10 cellular contexts compared by ENCODE assay signal in the genomic region with DNA sequence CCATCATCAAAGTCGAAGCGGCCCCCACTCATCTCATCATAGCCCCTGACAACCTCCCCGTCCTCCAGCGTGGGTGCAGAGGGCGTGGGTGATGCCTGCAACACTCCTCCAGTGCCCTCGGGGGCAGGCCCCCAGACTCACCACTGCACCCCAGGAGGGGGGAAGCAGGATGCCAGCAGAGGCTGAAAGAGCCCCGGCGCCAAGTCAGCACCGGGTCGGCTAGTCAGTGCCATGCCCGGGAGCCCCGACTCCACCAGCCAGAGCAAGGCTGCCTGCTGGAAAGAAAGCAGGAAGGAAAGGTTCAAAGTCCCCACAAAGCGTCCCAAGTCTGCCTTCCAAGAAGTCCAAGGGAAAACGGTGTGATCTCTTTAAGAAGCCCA.
A peak's percentile ranks its signal among the peaks of the same experiment; 100 is the strongest.
DNase-seq lines count a peak whose midpoint lies in the region; ATAC-seq and TF ChIP-seq lines count a peak whose summit lies in the region.
"Had no signal": no experiment of that assay in that cellular context is flagged by ENCODE, and none has a peak within 500 bp of the region (broad histone marks: within the 10 kb centered on the region; RNA-seq: fewer than 3 reads in every experiment).

No MANE protein-coding gene starts in this region.

- in situ Hi-C loops in astrocyte of the spinal cord (cut with HindIII; ENCODE audit: low sequenced_read_pairs) = no loop called here

- no peak for TF ChIP-seq CTCF in astrocyte of the spinal cord (IDR thresholded peaks at IDR 0.05; ENCODE audit: low read depth, low read length)

- peak overlapping the region; percentile 42 for H3K4me3 ChIP-seq in astrocyte of the spinal cord (ENCODE audit: low read depth, low read length)
- H3K4me3 ChIP-seq in iPS-20b (ENCODE audit: low read length) = peak overlapping the region; percentile 71
- peak overlapping the region; percentile 40 for H3K4me3 ChIP-seq in skeletal muscle cell (ENCODE audit: low read depth, low read length)

- peak overlapping the region; percentile 48; the same call in 1 of the 2 replicates for H3K9ac ChIP-seq in iPS-20b (ENCODE audit: low read depth, low read length)

- peaks cover 15% of the 10 kb centered on the region; the same call in 1 of the 2 replicates for H3K27me3 ChIP-seq in iPS-20b (ENCODE audit: insufficient read depth, low read length)

- ATAC-seq in HG02623 (IDR thresholded peaks at IDR 0.05; ENCODE audit: unreplicated experiment) (no peak), GM18861 (IDR thresholded peaks at IDR 0.05; ENCODE audit: unreplicated experiment) (no peak)

- peak; percentile 48 for DNase-seq in ELR (ENCODE audit: low read depth)
- DNase-seq in astrocyte of the spinal cord (ENCODE audit: low read depth, low spot score) = no peak
- no peak for DNase-seq in skeletal muscle cell (ENCODE audit: low read depth)
- DNase-seq in NOMO-1 treated with dmso at 0.1 percent for 144 hours (lab: John Stamatoyannopoulos, UW; ENCODE audit: unreplicated experiment) = no peak
- DNase-seq in T1000 (lab: John Stamatoyannopoulos, UW) = no peak
- DNase-seq: MM.1S, T-helper 1 cell had no signal

- no peak overlapping the region for H3K27ac ChIP-seq in iPS-20b (ENCODE audit: low read length)

- H3K4me1 ChIP-seq in iPS-20b (ENCODE audit: insufficient read depth, low read length) = no peaks in the 10 kb centered on the region; the same call in 1 of the 2 replicates

- no peaks in the 10 kb centered on the region for H3K36me3 ChIP-seq in iPS-20b (ENCODE audit: insufficient read depth, low read depth, low read length)

- no peaks in the 10 kb centered on the region for H3K9me3 ChIP-seq in iPS-20b (ENCODE audit: insufficient read depth, low read depth, low read length)
